In the genomic region with DNA sequence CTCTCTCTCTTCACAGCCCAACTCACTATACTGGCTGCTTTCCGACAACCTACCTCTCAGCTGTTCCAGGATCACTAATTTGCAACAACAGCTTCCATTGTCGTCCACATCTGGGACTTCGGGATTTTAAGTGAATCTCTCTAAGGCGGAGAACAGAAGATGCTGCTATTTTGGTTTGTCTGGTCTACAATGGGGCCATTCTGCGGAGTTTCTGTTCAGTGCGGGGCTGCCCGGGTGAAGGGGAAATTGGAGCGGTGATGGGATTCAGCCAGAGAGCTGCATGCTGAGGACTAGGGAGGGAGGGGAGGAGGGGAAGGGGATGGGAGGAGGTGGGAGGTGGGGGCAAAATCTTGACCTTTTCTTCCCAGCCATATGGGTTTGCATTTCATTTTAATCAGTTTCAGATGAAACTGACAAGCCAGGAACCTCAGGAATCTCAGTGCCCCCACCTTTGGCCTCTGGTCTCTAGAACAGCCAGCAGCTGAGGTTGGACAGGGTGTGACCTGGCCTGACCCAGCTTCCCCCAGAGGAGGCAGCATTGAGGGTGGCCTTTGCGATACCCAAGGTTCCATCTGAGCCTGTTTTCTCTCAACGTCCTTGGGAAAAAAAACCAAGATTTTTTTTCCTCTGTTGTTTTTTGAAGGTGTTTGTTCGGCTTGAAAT, we compare ENCODE assay signal across 20 cellular contexts. TPM values are rescaled to one million over a fixed set of nuclear protein-coding genes. Genes with fewer than 3 reads are reported as not detected.
DNase-seq lines count a peak whose midpoint lies in the region; ATAC-seq, FAIRE-seq and TF ChIP-seq lines count a peak whose summit lies in the region.
"Had no signal": no experiment of that assay in that cellular context is flagged by ENCODE, and none has a peak within 500 bp of the region (broad histone marks: within the 10 kb centered on the region; RNA-seq: fewer than 3 reads in every experiment).

No MANE protein-coding gene starts in this region.

- no peak overlapping the region for H3K4me3 ChIP-seq in IMR-90 (ENCODE audit: insufficient read depth, low read depth, low read length)
- H3K4me3 ChIP-seq in H1 (ENCODE audit: extremely low read depth in 1 of 4, insufficient read depth in 2 of 4, low read depth in 3 of 4, low read length in 4 of 4) = peak overlapping the region in 2 of 4 experiments; percentile 10 to 41; a peak in 4 of 8 replicates
- no peak overlapping the region for H3K4me3 ChIP-seq in mesendoderm (ENCODE audit: low read length)
- no peak overlapping the region for H3K4me3 ChIP-seq in smooth muscle cell
- H3K4me3 ChIP-seq: BLaER1 treated with 17β-estradiol and CSF1 and Interleukin-3, amounts not matched to agents 10 nM and 100 nM; GM12878; right lobe of liver had no signal

- no peak for ATAC-seq in IMR-90 (ENCODE audit: low read depth)
- ATAC-seq in GM21367 (IDR thresholded peaks at IDR 0.05; ENCODE audit: unreplicated experiment) = no peak
- ATAC-seq in HG03025 (IDR thresholded peaks at IDR 0.05; ENCODE audit: low FRiP score, unreplicated experiment) = no peak
- ATAC-seq: GM12878; right lobe of liver; stimulated activated naive B cell treated with anti-CD40 and anti-IgM and Interleukin-4, amounts not matched to agents 10 μg/mL and 1 μg/mL and 100 μg/mL, for 72 hours had no signal

- H4K91ac ChIP-seq in IMR-90 (ENCODE audit: insufficient read depth, low read depth, low read length) (peak overlapping the region; percentile 48; the same call in 1 of the 2 replicates), H1 (replicated peaks; ENCODE audit: insufficient read length, low read length) (no peak overlapping the region)

- H2BK5ac ChIP-seq in IMR-90 (ENCODE audit: low read depth, low read length, poor library complexity, severe bottlenecking) = no peak overlapping the region
- H2BK5ac ChIP-seq in H1 (ENCODE audit: low read depth, low read length) = no peak overlapping the region
- H2BK5ac ChIP-seq in mesendoderm (ENCODE audit: low read length) = no peak overlapping the region

- no peak overlapping the region for H3K18ac ChIP-seq in IMR-90 (ENCODE audit: low read depth, low read length)
- H3K18ac ChIP-seq in H1 (ENCODE audit: extremely low read depth, low read length) = 0 out of 2 replicates have a peak overlapping the region, but pooled peaks have one; percentile 36
- H3K18ac ChIP-seq in mesendoderm (ENCODE audit: low read length) = no peak overlapping the region

- H2AK5ac ChIP-seq in IMR-90 (ENCODE audit: low read depth, low read length) = peak overlapping the region; percentile 26; the same call in 1 of the 2 replicates
- no peak overlapping the region for H2AK5ac ChIP-seq in H1 (ENCODE audit: low read depth, low read length)
- no peak overlapping the region for H2AK5ac ChIP-seq in mesendoderm (ENCODE audit: low read length)

- H3K36me3 ChIP-seq in IMR-90 (ENCODE audit: control insufficient read depth, insufficient read depth, low read length) (no peaks in the 10 kb centered on the region), H1 (ENCODE audit: control insufficient read depth in 2 of 4, insufficient read depth in 4 of 4, low read length in 3 of 4) (no peaks in the 10 kb centered on the region), mesendoderm (ENCODE audit: control insufficient read depth, insufficient read depth, low read length) (no peaks in the 10 kb centered on the region), smooth muscle cell (ENCODE audit: low read depth) (no peaks in the 10 kb centered on the region)
- H3K36me3 ChIP-seq: BLaER1 treated with 17β-estradiol and CSF1 and Interleukin-3, amounts not matched to agents 10 nM and 100 nM; right lobe of liver had no signal

- dilution Hi-C loops in IMR-90 (cut with HindIII; ENCODE audit: low sequenced_read_pairs, unreplicated experiment) = no loop called here

- no peak overlapping the region for H3K14ac ChIP-seq in IMR-90 (replicated peaks; ENCODE audit: low read depth, low read length)
- H3K14ac ChIP-seq in H1 (ENCODE audit: insufficient read length) = no peak overlapping the region

- no peak overlapping the region for H2BK12ac ChIP-seq in H1 (ENCODE audit: low read depth, low read length)

- no peaks in the 10 kb centered on the region for H3K9me3 ChIP-seq in IMR-90 (ENCODE audit: control insufficient read depth, insufficient read depth, low read length)
- H3K9me3 ChIP-seq in H1 (ENCODE audit: insufficient read depth in 2 of 2, low read depth in 1 of 2, low read length in 1 of 2) = no peaks in the 10 kb centered on the region
- no peaks in the 10 kb centered on the region for H3K9me3 ChIP-seq in smooth muscle cell (replicated peaks; ENCODE audit: low read depth)
- H3K9me3 ChIP-seq: right lobe of liver had no signal

- H3K9ac ChIP-seq in IMR-90 (ENCODE audit: low read depth, low read length) = no peak overlapping the region
- H3K9ac ChIP-seq in H1 (replicated peaks in 1 of 4; ENCODE audit: extremely low read depth in 1 of 4, low read depth in 3 of 4, low read length in 3 of 4) = no peak overlapping the region
- no peak overlapping the region for H3K9ac ChIP-seq in mesendoderm (ENCODE audit: low read length)
- H3K9ac ChIP-seq in smooth muscle cell (ENCODE audit: low read depth) = no peak overlapping the region

- H3K56ac ChIP-seq in IMR-90 (ENCODE audit: extremely low read depth, insufficient read depth, low read length) = no peak overlapping the region
- no peak overlapping the region for H3K56ac ChIP-seq in H1 (replicated peaks; ENCODE audit: insufficient read length, low read depth, low read length)
- peak overlapping the region; percentile 54 for H3K56ac ChIP-seq in mesendoderm (ENCODE audit: low read length)

- no peak overlapping the region for H3K23ac ChIP-seq in IMR-90 (ENCODE audit: low read depth, low read length)
- H3K23ac ChIP-seq in H1 (ENCODE audit: insufficient read length) = no peak overlapping the region
- no peak overlapping the region for H3K23ac ChIP-seq in mesendoderm (ENCODE audit: low read length)

- TF ChIP-seq POLR2A in IMR-90 (IDR thresholded peaks at IDR 0.05; ENCODE audit: low read depth, low read length) (no peak), H1 (IDR thresholded peaks at IDR 0.05; ENCODE audit: control extremely low read depth in 1 of 2, low read depth in 2 of 2, low read length in 2 of 2) (no peak)

- peaks cover 47% of the 10 kb centered on the region for H3F3A ChIP-seq in smooth muscle cell (ENCODE audit: low read depth)

- in situ Hi-C loops in IMR-90 (cut with MboI; ENCODE audit: low sequenced_read_pairs) = no loop called here

- H4K20me1 ChIP-seq in IMR-90 (ENCODE audit: insufficient read depth, low read length) (peaks cover 4% of the 10 kb centered on the region; the same call in 1 of the 2 replicates), H1 (replicated peaks in 1 of 2; ENCODE audit: control insufficient read depth in 1 of 2, insufficient read depth in 2 of 2, low read length in 2 of 2) (no peaks in the 10 kb centered on the region), smooth muscle cell (ENCODE audit: low read depth) (no peaks in the 10 kb centered on the region)
- H4K20me1 ChIP-seq: BLaER1 treated with 17β-estradiol and CSF1 and Interleukin-3, amounts not matched to agents 10 nM and 100 nM had no signal

- H2AK9ac ChIP-seq in IMR-90 (replicated peaks; ENCODE audit: low read depth, low read length, poor library complexity) = no peak overlapping the region

- H3K79me1 ChIP-seq in IMR-90 (ENCODE audit: low read depth in 1 of 2, low read length in 2 of 2) (0 out of 4 replicates have a peak, but pooled peaks cover 0 to 3% of the 10 kb centered on the region in 2 experiments), H1 (ENCODE audit: low read depth, low read length) (no peaks in the 10 kb centered on the region), mesendoderm (ENCODE audit: low read length) (no peaks in the 10 kb centered on the region)

- intact Hi-C loops in IMR-90 (cut with micrococcal nuclease) = loop anchor here (5.0 kb wide), 1 partner anchor 73 kb away; no protein-coding TSS in a partner anchor

- H3K4me2 ChIP-seq in IMR-90 (ENCODE audit: low read depth, low read length) (no peak overlapping the region), H1 (ENCODE audit: insufficient read depth in 1 of 2, low read depth in 2 of 2, low read length in 2 of 2) (peak overlapping the region; percentile 26 to 65), mesendoderm (ENCODE audit: low read length) (peak overlapping the region; percentile 27), smooth muscle cell (peak overlapping the region; percentile 27)

- H4K5ac ChIP-seq in IMR-90 (ENCODE audit: low read depth, low read length) = no peak overlapping the region
- no peak overlapping the region for H4K5ac ChIP-seq in H1 (ENCODE audit: insufficient read length, low read depth, low read length)
- H4K5ac ChIP-seq in mesendoderm (ENCODE audit: low read length) = no peak overlapping the region

- no peak for DNase-seq in IMR-90
- DNase-seq in H1 (ENCODE audit: low read depth in 1 of 2, low spot score in 2 of 2) = peak in 1 of 2 experiments; percentile 63
- DNase-seq in mesendoderm = peak; percentile 78
- no peak for DNase-seq in smooth muscle cell (lab: John Stamatoyannopoulos, UW; ENCODE audit: unreplicated experiment)
- no peak for DNase-seq in DMS 273 (lab: John Stamatoyannopoulos, UW; ENCODE audit: unreplicated experiment)
- no peak for DNase-seq in activated CD8-positive, alpha-beta memory T cell treated with anti-CD3 and anti-CD28 coated beads, Interleukin-2, amount 50 U/mL, for 4 hours
- DNase-seq: activated CD4-positive, alpha-beta T cell treated with anti-CD3 and anti-CD28 coated beads, Interleukin-2, amount 50 U/mL, for 1 hour; activated naive CD8-positive, alpha-beta T cell treated with anti-CD3 and anti-CD28 coated beads, Interleukin-2, amount 10 ng/mL, durations not matched to agents 7 days and 5 days; activated T-cell treated with anti-CD3 and anti-CD28 coated beads, Interleukin-2, amount 50 U/mL, for 24 hours; Karpas-422; kidney; NCI-H1417 treated with DMSO at 0.1 percent for 48 hours; NCI-H345; SHP77 treated with DMSO at 0.1 percent for 48 hours; stimulated activated naive B cell treated with anti-CD40 and anti-IgM and Interleukin-4, amounts not matched to agents 10 μg/mL and 1 μg/mL and 100 μg/mL, for 72 hours had no signal

- WGBS in IMR-90 (ENCODE audit: extremely low coverage in 2 of 2, insufficient read length in 1 of 2), 2 experiments = 93% methylated on average over 6 of the region's 11 CpGs; no CpG with 5 or more reads in 1 of the 2 experiments
- whole genome bisulfite sequencing in H1 (ENCODE audit: extremely low coverage in 1 of 2, insufficient coverage in 1 of 2, insufficient read length in 1 of 2, insufficient replicate concordance in 2 of 2, low coverage in 1 of 2, low lambda C conversion rate in 2 of 2, missing lambda C conversion rate in 1 of 2), 2 experiments = 51% methylated on average over 11 of the region's 11 CpGs; no CpG with 5 or more reads in 1 of the 2 experiments
- no CpG with 5 or more reads among the region's 11 CpGs for WGBS in mesendoderm (ENCODE audit: extremely low coverage, insufficient coverage, low lambda C conversion rate)
- 63% methylated on average over 11 of the region's 11 CpGs for WGBS in smooth muscle cell (ENCODE audit: low lambda C conversion rate)

- H4K8ac ChIP-seq in IMR-90 (ENCODE audit: low read depth in 2 of 2, low read length in 2 of 2) (no peak overlapping the region), H1 (ENCODE audit: extremely low read depth, insufficient read depth, low read length) (no peak overlapping the region), mesendoderm (ENCODE audit: low read depth, low read length) (no peak overlapping the region)

- H3K9me1 ChIP-seq in IMR-90 (ENCODE audit: insufficient read depth, low read length) = peaks cover 18% of the 10 kb centered on the region

- CTCF ChIA-PET in IMR-90 (lab: Yijun Ruan, JAX) = interaction anchor here (2.8 kb wide), 1 partner anchor 296 kb away, joined by 23 read pairs; no protein-coding TSS in a partner anchor
- CTCF ChIA-PET in H1 (lab: Charles Lee; ENCODE audit: partially characterized antibody) = interaction anchor here (0.6 to 8.9 kb wide), 26 partner anchors 8 to 1685 kb away, joined by 3 to 229 read pairs (median 4); partner anchors contain the start of gene SRP9

- no peak overlapping the region for H3K27ac ChIP-seq in IMR-90 (ENCODE audit: insufficient read depth, low read length)
- no peak overlapping the region for H3K27ac ChIP-seq in H1 (ENCODE audit: low read depth, low read length)
- H3K27ac ChIP-seq in mesendoderm (ENCODE audit: low read depth, low read length) = no peak overlapping the region
- H3K27ac ChIP-seq in smooth muscle cell (ENCODE audit: low read depth) = no peak overlapping the region
- H3K27ac ChIP-seq: right lobe of liver had no signal

- POLR2A ChIA-PET in IMR-90 (lab: Charles Lee; ENCODE audit: unreplicated experiment) = interaction anchor here (0.6 kb wide), 1 partner anchor 153 kb away, joined by 3 read pairs; no protein-coding TSS in a partner anchor
- POLR2A ChIA-PET in H1 (lab: Charles Lee; ENCODE audit: partially characterized antibody) = interaction anchor here (0.5 to 4.2 kb wide), 6 partner anchors 9 to 260 kb away, joined by 3 to 20 read pairs (median 5); partner anchors contain the start of gene ENAH

- TF ChIP-seq RAD21 in IMR-90 (IDR thresholded peaks at IDR 0.05; ENCODE audit: low read length) = no peak
- TF ChIP-seq RAD21 in H1 (IDR thresholded peaks at IDR 0.05 in 1 of 2, conservative IDR thresholded peaks at IDR 0.05 in 1 of 2; ENCODE audit: low read depth in 2 of 2, low read length in 2 of 2) = peak; percentile 18 to 40; a peak in 3 of 4 replicates

- no peak for FAIRE-seq in H1 (lab: Jason Lieb, UNC)
- FAIRE-seq: GM12878, kidney had no signal

- H3K4ac ChIP-seq in IMR-90 (ENCODE audit: low read depth, low read length) = 0 out of 2 replicates have a peak overlapping the region, but pooled peaks have one; percentile 3
- H3K4ac ChIP-seq in H1 (replicated peaks; ENCODE audit: insufficient read length, low read depth, low read length) = no peak overlapping the region
- H3K4ac ChIP-seq in mesendoderm (ENCODE audit: low read depth, low read length) = no peak overlapping the region

- TF ChIP-seq CTCF in IMR-90 (conservative IDR thresholded peaks at IDR 0.05; ENCODE audit: low read depth, low read length) = no peak
- TF ChIP-seq CTCF in H1 (IDR thresholded peaks at IDR 0.05; ENCODE audit: control extremely low read depth in 1 of 3, insufficient read depth in 1 of 3, low read depth in 1 of 3, low read length in 3 of 3) = peak; percentile 31 to 59 (median 51); a peak in 3 of 4 replicates
- TF ChIP-seq CTCF in smooth muscle cell (IDR thresholded peaks at IDR 0.05; ENCODE audit: borderline replicate concordance, insufficient read depth, poor library complexity, severe bottlenecking) = no peak

- BruUV-seq in IMR-90 (replicated peaks; lab: Mats Ljungman, UMichigan) = no TSS peak

- no peak for TF ChIP-seq EP300 in H1 (IDR thresholded peaks at IDR 0.05; ENCODE audit: borderline replicate concordance in 1 of 2, low read depth in 2 of 2, low read length in 2 of 2)

- no peaks in the 10 kb centered on the region for H3K79me2 ChIP-seq in H1 (ENCODE audit: control insufficient read depth in 1 of 2, insufficient read depth in 2 of 2, low read length in 2 of 2)
- H3K79me2 ChIP-seq in mesendoderm (ENCODE audit: control insufficient read depth, insufficient read depth, low read length) = no peaks in the 10 kb centered on the region
- H3K79me2 ChIP-seq in smooth muscle cell (ENCODE audit: low read depth) = no peaks in the 10 kb centered on the region

- H3K27me3 ChIP-seq in IMR-90 (ENCODE audit: control insufficient read depth, insufficient read depth, low read length) = no peaks in the 10 kb centered on the region
- no peaks in the 10 kb centered on the region; a peak in 1 of 7 replicates for H3K27me3 ChIP-seq in H1 (replicated peaks in 1 of 4; ENCODE audit: control insufficient read depth in 3 of 4, extremely low read depth in 1 of 4, insufficient read depth in 3 of 4, low read length in 3 of 4)
- no peaks in the 10 kb centered on the region for H3K27me3 ChIP-seq in mesendoderm (ENCODE audit: insufficient read depth, low read length, poor library complexity)
- no peaks in the 10 kb centered on the region for H3K27me3 ChIP-seq in smooth muscle cell (ENCODE audit: low read depth)
- H3K27me3 ChIP-seq: BLaER1 treated with 17β-estradiol and CSF1 and Interleukin-3, amounts not matched to agents 10 nM and 100 nM; right lobe of liver had no signal

- peaks cover 26% of the 10 kb centered on the region for H3K4me1 ChIP-seq in IMR-90 (ENCODE audit: control insufficient read depth, insufficient read depth, low read length)
- peaks cover 4 to 12% (median 10%) of the 10 kb centered on the region in 4 experiments; a peak in 5 of 7 replicates for H3K4me1 ChIP-seq in H1 (replicated peaks in 1 of 4; ENCODE audit: control insufficient read depth in 3 of 4, insufficient read depth in 4 of 4, low read length in 3 of 4)
- H3K4me1 ChIP-seq in mesendoderm (ENCODE audit: control insufficient read depth, low read depth, low read length) = peaks cover 25% of the 10 kb centered on the region
- H3K4me1 ChIP-seq in smooth muscle cell (ENCODE audit: low read depth) = peaks cover 25% of the 10 kb centered on the region

- H3K23me2 ChIP-seq in H1 (ENCODE audit: low read depth, low read length) = 0 out of 2 replicates have a peak, but pooled peaks cover 2% of the 10 kb centered on the region

- H2BK20ac ChIP-seq in IMR-90 (ENCODE audit: low read depth, low read length) = no peak overlapping the region
- 0 out of 2 replicates have a peak overlapping the region, but pooled peaks have one; percentile 43 for H2BK20ac ChIP-seq in H1 (ENCODE audit: low read length)

- H2BK15ac ChIP-seq in IMR-90 (ENCODE audit: low read depth, low read length) (no peak overlapping the region), H1 (ENCODE audit: low read length) (no peak overlapping the region), mesendoderm (replicated peaks; ENCODE audit: low read depth) (no peak overlapping the region)

- no peak overlapping the region for H2AFZ ChIP-seq in IMR-90 (replicated peaks; ENCODE audit: low read length, poor library complexity)
- H2AFZ ChIP-seq in H1 (ENCODE audit: low read length) = peak overlapping the region; percentile 43; the same call in 1 of the 2 replicates
- H2AFZ ChIP-seq in smooth muscle cell (ENCODE audit: low read depth) = no peak overlapping the region

- H2BK120ac ChIP-seq in IMR-90 (ENCODE audit: low read depth, low read length) (peak overlapping the region; percentile 24; the same call in 1 of the 2 replicates), H1 (replicated peaks; ENCODE audit: low read depth, low read length) (peak overlapping the region; percentile 24), mesendoderm (ENCODE audit: low read depth, low read length) (no peak overlapping the region)

RNA-seq across cellular contexts. Expression of gene SRP9, which starts 6.9 kb away (rescaled TPM):
- total RNA-seq in IMR-90 (2012; rRNA removed) (230 and 484 TPM in 2 replicates), smooth muscle cell (394 and 449 TPM in 2 replicates)
- polyA plus RNA-seq in IMR-90 (2012; rRNA removed) (205 and 295 TPM in 2 replicates), H1 (2011; rRNA removed) (342 and 572 TPM in 2 replicates), smooth muscle cell (301 TPM in 2 replicates)
- polyA plus RNA-seq in IMR-90 (2012; cell fraction: cytosol; rRNA removed) = 118 and 134 TPM in 2 replicates
- 48.5 and 140 TPM in 2 replicates for polyA plus RNA-seq in IMR-90 (2012; cell fraction: nucleus; rRNA removed; ENCODE audit: low replicate concordance)
- total RNA-seq in H1 (2021; fragmentation: NEBNext Ultra II Directional; extraction: Animal tissue kit (Norgen Biotek cat#: 25700)) = 446 and 448 TPM in 2 replicates
- 639 TPM for polyA plus RNA-seq in H1 (2011; cell fraction: cytosol; rRNA removed)
- 94.4 TPM for polyA plus RNA-seq in H1 (2011; cell fraction: nucleus; rRNA removed)
- polyA plus RNA-seq in H1 (2012, experiment 1 of 2) = 256 to 682 TPM (median 537 TPM) in 4 replicates
- 59.1 TPM for polyA plus RNA-seq in H1 (2012, experiment 2 of 2)
- polyA plus RNA-seq in H1 (2013, experiment 1 of 2) = 274 TPM
- polyA plus RNA-seq in H1 (2013, experiment 2 of 2) = 272 TPM
- 150 and 182 TPM in 2 replicates for polyA minus RNA-seq in H1 (2011; rRNA and poly(A)+ RNA removed)
- 259 TPM for polyA minus RNA-seq in H1 (2011; cell fraction: cytosol; rRNA and poly(A)+ RNA removed)
- 78.2 TPM for polyA minus RNA-seq in H1 (2011; cell fraction: nucleus; rRNA and poly(A)+ RNA removed)
- 397 TPM for polyA plus RNA-seq in mesendoderm (2013, experiment 1 of 2)
- polyA plus RNA-seq in mesendoderm (2013, experiment 2 of 2) = 387 TPM

RNA-seq across cellular contexts. Expression of gene EPHX1, which starts 39.2 kb away (rescaled TPM):
- total RNA-seq in IMR-90 (2012; rRNA removed) = 16.9 and 20.3 TPM in 2 replicates
- 33.8 and 46.3 TPM in 2 replicates for polyA plus RNA-seq in IMR-90 (2012; rRNA removed)
- 35.7 and 36.6 TPM in 2 replicates for polyA plus RNA-seq in IMR-90 (2012; cell fraction: cytosol; rRNA removed)
- polyA plus RNA-seq in IMR-90 (2012; cell fraction: nucleus; rRNA removed; ENCODE audit: low replicate concordance) = 14.3 and 16.2 TPM in 2 replicates
- total RNA-seq in H1 (2021; fragmentation: NEBNext Ultra II Directional; extraction: Animal tissue kit (Norgen Biotek cat#: 25700)) = 79.1 and 80.0 TPM in 2 replicates
- polyA plus RNA-seq in H1 (2011; rRNA removed) = 45.3 and 47.6 TPM in 2 replicates
- 23.5 TPM for polyA plus RNA-seq in H1 (2011; cell fraction: cytosol; rRNA removed)
- 50.9 TPM for polyA plus RNA-seq in H1 (2011; cell fraction: nucleus; rRNA removed)
- 87.4 to 98.2 TPM (median 91.4 TPM) in 4 replicates for polyA plus RNA-seq in H1 (2012, experiment 1 of 2)
- polyA plus RNA-seq in H1 (2012, experiment 2 of 2) = 157 TPM
- polyA plus RNA-seq in H1 (2013, experiment 1 of 2) = 157 TPM
- polyA plus RNA-seq in H1 (2013, experiment 2 of 2) = 166 TPM
- 30.1 and 31.7 TPM in 2 replicates for polyA minus RNA-seq in H1 (2011; rRNA and poly(A)+ RNA removed)
- 19.2 TPM for polyA minus RNA-seq in H1 (2011; cell fraction: cytosol; rRNA and poly(A)+ RNA removed)
- polyA minus RNA-seq in H1 (2011; cell fraction: nucleus; rRNA and poly(A)+ RNA removed) = 22.1 TPM
- 171 TPM for polyA plus RNA-seq in mesendoderm (2013, experiment 1 of 2)
- 168 TPM for polyA plus RNA-seq in mesendoderm (2013, experiment 2 of 2)
- total RNA-seq in smooth muscle cell = 9.8 and 16.1 TPM in 2 replicates
- polyA plus RNA-seq in smooth muscle cell = 22.2 and 29.2 TPM in 2 replicates

Comparison
In these comparisons a context has a peak if more than half of its experiments do, and no peak if none do; other contexts are left out.
1. CTCF ChIP-seq: peak in H1 (3 of 3); none in IMR-90 (single experiment) and smooth muscle cell (single experiment).